In the genomic region with DNA sequence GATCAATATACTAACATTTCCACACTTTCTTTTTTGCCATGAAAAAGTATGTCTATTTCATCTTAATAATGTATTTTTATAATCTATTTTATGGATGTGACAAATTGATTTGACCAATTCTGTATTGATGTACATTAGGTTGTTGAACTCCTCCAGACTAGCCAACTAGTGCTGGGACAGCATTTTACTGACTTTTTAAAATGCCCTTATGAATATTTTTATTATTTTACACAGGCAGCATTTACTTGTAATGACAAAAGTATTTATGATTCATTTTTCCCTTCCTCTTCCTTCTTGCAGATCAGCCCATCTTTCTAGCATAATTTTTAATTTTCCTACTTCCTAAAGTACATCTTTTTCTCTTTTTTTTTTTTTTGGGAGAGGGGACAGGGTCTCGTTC, we compare ENCODE assay signal across 9 cellular contexts. TPM values are rescaled to one million over a fixed set of nuclear protein-coding genes. Genes with fewer than 3 reads are reported as not detected.
DNase-seq lines count a peak whose midpoint lies in the region; ATAC-seq and TF ChIP-seq lines count a peak whose summit lies in the region.
"Had no signal": no experiment of that assay in that cellular context is flagged by ENCODE, and none has a peak within 500 bp of the region (broad histone marks: within the 10 kb centered on the region; RNA-seq: fewer than 3 reads in every experiment).

No MANE protein-coding gene starts in this region.

- H2BK15ac ChIP-seq in neuronal stem cell (ENCODE audit: low read length) = no peak overlapping the region

- no peak overlapping the region for H3K18ac ChIP-seq in neuronal stem cell (ENCODE audit: low read length)

- H2BK5ac ChIP-seq in neuronal stem cell (ENCODE audit: low read length) = no peak overlapping the region

- H2BK12ac ChIP-seq in neuronal stem cell (ENCODE audit: low read length) = no peak overlapping the region

- H4K8ac ChIP-seq in neuronal stem cell (ENCODE audit: low read depth, low read length) = no peak overlapping the region

- no peak overlapping the region for H3K9ac ChIP-seq in colonic mucosa (ENCODE audit: low read depth in 2 of 2, low read length in 2 of 2)
- no peak overlapping the region for H3K9ac ChIP-seq in neuronal stem cell (ENCODE audit: low read depth, low read length, poor library complexity)

- peak overlapping the region in 2 of 3 donors; percentile 96 to 99 for H3K27ac Mint-ChIP-seq in CD4-positive, CD25-positive, alpha-beta regulatory T cell

- peak overlapping the region; percentile 81 to 95 (median 94) for H3K4me3 Mint-ChIP-seq in CD4-positive, CD25-positive, alpha-beta regulatory T cell

- H3K9me3 ChIP-seq in CD4-positive, CD25-positive, alpha-beta regulatory T cell (ENCODE audit: control insufficient read depth in 2 of 2, low read length in 2 of 2) = no peaks in the 10 kb centered on the region
- H3K9me3 ChIP-seq in MG63 = no peaks in the 10 kb centered on the region
- no peaks in the 10 kb centered on the region for H3K9me3 ChIP-seq in colonic mucosa
- H3K9me3 ChIP-seq in neuronal stem cell (replicated peaks in 1 of 2; ENCODE audit: control insufficient read depth in 2 of 2, insufficient read depth in 1 of 2, low read depth in 1 of 2, low read length in 2 of 2) = peaks cover 0 to 2% of the 10 kb centered on the region in 2 donors

- no peaks in the 10 kb centered on the region for H3K36me3 ChIP-seq in CD4-positive, CD25-positive, alpha-beta regulatory T cell (ENCODE audit: control insufficient read depth, insufficient read depth, low read length)
- no peaks in the 10 kb centered on the region for H3K36me3 ChIP-seq in MG63
- H3K36me3 ChIP-seq in colonic mucosa = no peaks in the 10 kb centered on the region
- H3K36me3 ChIP-seq in neuronal stem cell (replicated peaks in 1 of 2; ENCODE audit: control insufficient read depth in 2 of 2, insufficient read depth in 2 of 2, low read length in 2 of 2) = peaks cover 2 to 7% of the 10 kb centered on the region in 2 donors

- no peak for ATAC-seq in CD4-positive, CD25-positive, alpha-beta regulatory T cell (ENCODE audit: low read depth in 2 of 2)

- DNase-seq in CD4-positive, CD25-positive, alpha-beta regulatory T cell = no peak
- no peak for DNase-seq in MG63
- no peak for DNase-seq in colonic mucosa
- DNase-seq in neuronal stem cell (ENCODE audit: low spot score) = no peak
- no peak for DNase-seq in AG08395 (ENCODE audit: low spot score)
- DNase-seq in NCI-H1694 treated with DMSO at 0.1 percent for 48 hours (lab: John Stamatoyannopoulos, UW) = no peak
- DNase-seq in NCI-H82 (lab: John Stamatoyannopoulos, UW) = no peak
- DNase-seq in activated CD4-positive, CD25-positive, alpha-beta regulatory T cell (lab: John Stamatoyannopoulos, UW) = no peak

- H2AFZ ChIP-seq in neuronal stem cell (ENCODE audit: low read length) = peak overlapping the region; percentile 67

- H3K79me1 ChIP-seq in neuronal stem cell (ENCODE audit: low read depth, low read length) = peaks cover 7% of the 10 kb centered on the region

- no peak for TF ChIP-seq CTCF in colonic mucosa (IDR thresholded peaks at IDR 0.05)

- H3K4ac ChIP-seq in neuronal stem cell (ENCODE audit: low read length) = no peak overlapping the region

- peaks cover 44% of the 10 kb centered on the region for H3K4me1 ChIP-seq in CD4-positive, CD25-positive, alpha-beta regulatory T cell (ENCODE audit: control insufficient read depth, insufficient read depth, low read length, poor library complexity, severe bottlenecking)
- no peaks in the 10 kb centered on the region for H3K4me1 ChIP-seq in colonic mucosa
- H3K4me1 ChIP-seq in neuronal stem cell (ENCODE audit: control insufficient read depth in 2 of 2, insufficient read depth in 1 of 2, low read depth in 1 of 2, low read length in 2 of 2) = peaks cover 9 to 17% of the 10 kb centered on the region in 2 donors

- H2BK120ac ChIP-seq in neuronal stem cell (ENCODE audit: low read depth, low read length) = no peak overlapping the region

- H3K9me3 Mint-ChIP-seq in CD4-positive, CD25-positive, alpha-beta regulatory T cell = no peaks in the 10 kb centered on the region

- H3K14ac ChIP-seq in neuronal stem cell (ENCODE audit: low read length) = no peak overlapping the region

- peak overlapping the region; percentile 98 for H3K4me3 ChIP-seq in CD4-positive, CD25-positive, alpha-beta regulatory T cell (ENCODE audit: low read depth, low read length)
- H3K4me3 ChIP-seq in MG63 (peak overlapping the region; percentile 56), colonic mucosa (no peak overlapping the region), neuronal stem cell (ENCODE audit: low read length in 2 of 2) (no peak overlapping the region)

- no peak overlapping the region for H3K4me2 ChIP-seq in neuronal stem cell (ENCODE audit: insufficient read depth, low read length, poor library complexity, severe bottlenecking)

- H4K91ac ChIP-seq in neuronal stem cell (ENCODE audit: low read depth, low read length, poor library complexity) = no peak overlapping the region

- peaks cover 11 to 54% (median 29%) of the 10 kb centered on the region in 4 donors for H3K4me1 Mint-ChIP-seq in CD4-positive, CD25-positive, alpha-beta regulatory T cell

- intact Hi-C loops in colonic mucosa (cut with DNase I) = loop anchor here (10.0 kb wide), 1 partner anchor 51 kb away; a partner anchor contains a TSS

- peak overlapping the region; percentile 96 for H3K27ac ChIP-seq in CD4-positive, CD25-positive, alpha-beta regulatory T cell (ENCODE audit: insufficient read depth, low read length, poor library complexity, severe bottlenecking)
- H3K27ac ChIP-seq in colonic mucosa (peak overlapping the region; percentile 76), neuronal stem cell (replicated peaks; ENCODE audit: low read length) (peak overlapping the region; percentile 40)

- no peak overlapping the region for H3K23ac ChIP-seq in neuronal stem cell (ENCODE audit: low read depth, low read length, poor library complexity)

- no peaks in the 10 kb centered on the region for H3K27me3 Mint-ChIP-seq in CD4-positive, CD25-positive, alpha-beta regulatory T cell

- H3K27me3 ChIP-seq in CD4-positive, CD25-positive, alpha-beta regulatory T cell (ENCODE audit: control insufficient read depth, insufficient read depth, low read length) = no peaks in the 10 kb centered on the region
- H3K27me3 ChIP-seq in MG63 = no peaks in the 10 kb centered on the region
- no peaks in the 10 kb centered on the region for H3K27me3 ChIP-seq in colonic mucosa
- H3K27me3 ChIP-seq in neuronal stem cell (ENCODE audit: control insufficient read depth in 3 of 3, insufficient read depth in 3 of 3, low read depth in 1 of 3, low read length in 3 of 3) = no peaks in the 10 kb centered on the region

- WGBS in neuronal stem cell (ENCODE audit: extremely low coverage in 2 of 2, insufficient read length in 2 of 2, insufficient replicate concordance in 1 of 2), 2 donors = no CpG with 5 or more reads among the region's 1 CpG

- H3K36me3 Mint-ChIP-seq in CD4-positive, CD25-positive, alpha-beta regulatory T cell = no peaks in the 10 kb centered on the region

- H2AK5ac ChIP-seq in neuronal stem cell (ENCODE audit: low read depth, low read length) = no peak overlapping the region

RNA-seq across cellular contexts. Expression of a gene that starts 0.9 kb away (rescaled TPM):
- 15.8 TPM for total RNA-seq in CD4-positive, CD25-positive, alpha-beta regulatory T cell
- 1 to 10 TPM; 4.0 to 8.4 (median 4.9) TPM for polyA plus RNA-seq in CD4-positive, CD25-positive, alpha-beta regulatory T cell
- total RNA-seq in MG63 (2014; rRNA removed; shearing (Covaris generic); ENCODE audit: low replicate concordance) = 8.2 and 31.4 TPM in 2 replicates
- 10 to 100 TPM in 1 of 2 donors, 1 to 10 TPM in 1; 7.4 to 14.9 TPM for total RNA-seq in colonic mucosa
- 24.3 TPM for polyA plus RNA-seq in neuronal stem cell (2013, experiment 1 of 2)
- 23.9 TPM for polyA plus RNA-seq in neuronal stem cell (2013, experiment 2 of 2)

RNA-seq across cellular contexts. Expression of a gene that starts 4.1 kb away (rescaled TPM):
- 67.9 TPM for total RNA-seq in CD4-positive, CD25-positive, alpha-beta regulatory T cell
- 10 to 100 TPM; 12.7 to 23.6 (median 19.9) TPM for polyA plus RNA-seq in CD4-positive, CD25-positive, alpha-beta regulatory T cell
- 27.6 and 45.1 TPM in 2 replicates for total RNA-seq in MG63 (2014; rRNA removed; shearing (Covaris generic); ENCODE audit: low replicate concordance)
- 10 to 100 TPM; 46.1 to 77.2 TPM for total RNA-seq in colonic mucosa
- polyA plus RNA-seq in neuronal stem cell (2013, experiment 1 of 2) = 63.1 TPM
- polyA plus RNA-seq in neuronal stem cell (2013, experiment 2 of 2) = 64.7 TPM

RNA-seq across cellular contexts. Expression of a gene that starts 36.9 kb away (rescaled TPM):
- 116 TPM for total RNA-seq in CD4-positive, CD25-positive, alpha-beta regulatory T cell
- 10 to 100 TPM; 26.8 to 45.6 (median 34.2) TPM for polyA plus RNA-seq in CD4-positive, CD25-positive, alpha-beta regulatory T cell
- 45.1 and 96.1 TPM in 2 replicates for total RNA-seq in MG63 (2014; rRNA removed; shearing (Covaris generic); ENCODE audit: low replicate concordance)
- total RNA-seq in colonic mucosa = 100 to 1,000 TPM; 109 to 128 TPM
- polyA plus RNA-seq in neuronal stem cell (2013, experiment 1 of 2) = 316 TPM
- 321 TPM for polyA plus RNA-seq in neuronal stem cell (2013, experiment 2 of 2)

RNA-seq across cellular contexts. Expression of a gene that starts 47.2 kb away (rescaled TPM):
- 49.5 TPM for total RNA-seq in CD4-positive, CD25-positive, alpha-beta regulatory T cell
- 1 to 10 TPM; 5.2 to 7.4 (median 5.6) TPM for polyA plus RNA-seq in CD4-positive, CD25-positive, alpha-beta regulatory T cell
- total RNA-seq in MG63 (2014; rRNA removed; shearing (Covaris generic); ENCODE audit: low replicate concordance) = 83.8 and 115 TPM in 2 replicates
- 10 to 100 TPM; 80.0 to 92.1 TPM for total RNA-seq in colonic mucosa
- 65.3 TPM for polyA plus RNA-seq in neuronal stem cell (2013, experiment 1 of 2)
- 66.4 TPM for polyA plus RNA-seq in neuronal stem cell (2013, experiment 2 of 2)

RNA-seq across cellular contexts. Expression of a gene that starts 50.9 kb away (rescaled TPM):
- not detected for total RNA-seq in CD4-positive, CD25-positive, alpha-beta regulatory T cell
- polyA plus RNA-seq in CD4-positive, CD25-positive, alpha-beta regulatory T cell = under 1 TPM; 0.41 to 0.77 (median 0.45) TPM
- not detected in 2 replicates for total RNA-seq in MG63 (2014; rRNA removed; shearing (Covaris generic); ENCODE audit: low replicate concordance)
- total RNA-seq in colonic mucosa = not detected
- polyA plus RNA-seq in neuronal stem cell (2013, experiment 1 of 2) = 0.31 TPM
- polyA plus RNA-seq in neuronal stem cell (2013, experiment 2 of 2) = 0.44 TPM
- total RNA-seq: pulmonary artery endothelial cell had no signal

Comparison
In these comparisons a context has a peak if more than half of its experiments do, and no peak if none do; other contexts are left out.
1. H3K27ac ChIP-seq: peak in every context shown above with its lines; median percentile 96 in CD4-positive, CD25-positive, alpha-beta regulatory T cell; 76 in colonic mucosa; 40 in neuronal stem cell.
2. H3K4me3 ChIP-seq: peak in CD4-positive, CD25-positive, alpha-beta regulatory T cell (single experiment) and MG63 (single experiment); none in colonic mucosa (single experiment) and neuronal stem cell (0 of 2).